Comparison of ENCODE assay signal across 9 cellular contexts in the genomic region with DNA sequence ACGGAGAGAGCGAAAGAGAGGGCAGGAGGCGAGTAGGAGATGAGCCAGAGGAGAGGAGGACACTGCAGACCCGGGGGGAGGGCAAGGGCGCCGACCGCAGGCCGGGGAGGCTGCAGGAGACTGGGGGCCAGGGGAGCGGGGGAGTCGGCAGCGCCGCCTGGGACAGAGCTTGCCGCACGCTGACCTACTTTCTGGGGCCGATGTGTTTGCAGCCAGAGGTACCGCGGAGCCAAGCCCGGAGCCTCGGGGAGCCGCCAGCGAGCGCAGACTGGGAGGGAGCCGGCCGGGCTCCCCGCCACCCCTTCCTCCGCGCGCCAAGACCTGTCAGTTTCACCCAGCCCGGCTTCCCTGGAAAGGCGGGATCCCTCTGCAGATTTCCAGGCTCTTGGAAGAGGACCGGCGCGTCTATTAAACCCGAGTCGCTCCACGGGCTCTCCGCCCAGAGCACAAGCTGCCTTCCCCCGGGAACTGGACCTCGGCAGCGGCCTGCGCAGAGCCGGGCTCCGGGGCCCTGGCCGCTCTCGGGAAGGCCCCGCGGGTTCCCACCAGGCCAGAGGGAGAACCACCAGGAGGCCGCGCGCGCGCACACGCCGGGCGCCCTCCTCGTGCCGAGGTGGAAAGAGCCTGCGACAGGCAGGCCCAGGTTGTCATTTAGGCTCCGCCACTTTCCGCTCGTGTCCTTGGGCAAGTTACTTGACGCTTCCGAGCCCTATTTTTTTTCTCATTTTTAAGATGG.
A peak's percentile ranks its signal among the peaks of the same experiment; 100 is the strongest.
DNase-seq lines count a peak whose midpoint lies in the region; ATAC-seq, FAIRE-seq and TF ChIP-seq lines count a peak whose summit lies in the region.
"Had no signal": no experiment of that assay in that cellular context is flagged by ENCODE, and none has a peak within 500 bp of the region (broad histone marks: within the 10 kb centered on the region; RNA-seq: fewer than 3 reads in every experiment).

No MANE protein-coding gene starts in this region.

- peak overlapping the region; percentile 8 for H2AFZ ChIP-seq in endothelial cell of umbilical vein (ENCODE audit: low read depth, low read length)

- peak; percentile 28 for DNase-seq in activated naive CD4-positive, alpha-beta T cell treated with anti-CD3 and anti-CD28 coated beads, Interleukin-2, amount 10 ng/mL, durations not matched to agents 7 days and 5 days
- DNase-seq in activated naive CD4-positive, alpha-beta T cell (lab: John Stamatoyannopoulos, UW) = no peak
- DNase-seq in T-helper 17 cell = no peak
- DNase-seq in endothelial cell of umbilical vein (ENCODE audit: low read depth, low spot score) = peak; percentile 59
- peak; percentile 67 for DNase-seq in lung microvascular endothelial cell (ENCODE audit: low read depth in 2 of 2)
- peak; percentile 59 for DNase-seq in stomach

- no peaks in the 10 kb centered on the region for H4K20me1 ChIP-seq in endothelial cell of umbilical vein (replicated peaks; ENCODE audit: control insufficient read depth, extremely low read depth, insufficient read depth, low read length)

- peak overlapping the region; percentile 98 for H3K27ac ChIP-seq in endothelial cell of umbilical vein (ENCODE audit: insufficient read depth, low read depth, low read length)
- H3K27ac ChIP-seq in stomach = peak overlapping the region; percentile 63 to 84 (median 73)

- peaks cover 6% of the 10 kb centered on the region for H3K79me2 ChIP-seq in endothelial cell of umbilical vein (ENCODE audit: control insufficient read depth, insufficient read depth, low read length)

- TF ChIP-seq CTCF in endothelial cell of umbilical vein (IDR thresholded peaks at IDR 0.05; ENCODE audit: extremely low read depth in 1 of 2, insufficient read depth in 1 of 2, low read depth in 1 of 2, low read length in 2 of 2) (peak; percentile 6 to 15), stomach (IDR thresholded peaks at IDR 0.05) (no peak)

- no peaks in the 10 kb centered on the region for H3K36me3 Mint-ChIP-seq in activated naive CD4-positive, alpha-beta T cell treated with anti-CD3 and anti-CD28 coated beads, Interleukin-2, amount 10 ng/mL, durations not matched to agents 7 days and 5 days
- H3K36me3 Mint-ChIP-seq in T-helper 17 cell (ENCODE audit: low read depth) = peaks cover 15% of the 10 kb centered on the region

- H3K9me3 ChIP-seq in T-helper 17 cell (ENCODE audit: control insufficient read depth, low read length, poor library complexity, severe bottlenecking) (no peaks in the 10 kb centered on the region), endothelial cell of umbilical vein (replicated peaks; ENCODE audit: control insufficient read depth, insufficient read depth, low read length) (no peaks in the 10 kb centered on the region), stomach (no peaks in the 10 kb centered on the region)

- peaks cover 8% of the 10 kb centered on the region for H3K4me1 Mint-ChIP-seq in activated naive CD4-positive, alpha-beta T cell treated with anti-CD3 and anti-CD28 coated beads, Interleukin-2, amount 10 ng/mL, durations not matched to agents 7 days and 5 days
- H3K4me1 Mint-ChIP-seq in T-helper 17 cell = peaks cover 13% of the 10 kb centered on the region

- TSS peak; percentile 69 for BruUV-seq in endothelial cell of umbilical vein (replicated peaks; lab: Mats Ljungman, UMichigan)

- no peaks in the 10 kb centered on the region for H3K9me1 ChIP-seq in endothelial cell of umbilical vein (replicated peaks; ENCODE audit: control insufficient read depth, extremely low read depth, insufficient read depth, low read length)

- WGBS in stomach, 5 donors = 1 to 2% (median 2%) methylated on average over 29 to 63 of the region's 63 CpGs

- no peaks in the 10 kb centered on the region for H3K27me3 ChIP-seq in endothelial cell of umbilical vein (ENCODE audit: control insufficient read depth in 2 of 2, insufficient read depth in 2 of 2, low read length in 2 of 2)
- H3K27me3 ChIP-seq in stomach = peaks cover 0 to 35% (median 8%) of the 10 kb centered on the region in 3 donors

- H3K4me3 ChIP-seq in endothelial cell of umbilical vein (replicated peaks in 1 of 3; ENCODE audit: insufficient read depth in 1 of 3, low read depth in 1 of 3, low read length in 3 of 3) (peak overlapping the region; percentile 42 to 86 (median 63)), stomach (peak overlapping the region; percentile 41 to 57 (median 50))

- POLR2A ChIA-PET in endothelial cell of umbilical vein (lab: Charles Lee) = interaction anchor here (1.4 kb wide), 1 partner anchor 61 kb away, joined by 4 read pairs; no protein-coding TSS in a partner anchor

- TF ChIP-seq POLR2A in endothelial cell of umbilical vein (IDR thresholded peaks at IDR 0.05; ENCODE audit: low read depth, low read length) (peak; percentile 83), stomach (IDR thresholded peaks at IDR 0.05) (no peak)

- no peak overlapping the region for H3K27ac Mint-ChIP-seq in activated naive CD4-positive, alpha-beta T cell treated with anti-CD3 and anti-CD28 coated beads, Interleukin-2, amount 10 ng/mL, durations not matched to agents 7 days and 5 days
- H3K27ac Mint-ChIP-seq in T-helper 17 cell = no peak overlapping the region

- H3K36me3 ChIP-seq in endothelial cell of umbilical vein (ENCODE audit: control insufficient read depth in 2 of 2, extremely low read depth in 1 of 2, insufficient read depth in 2 of 2, low read length in 2 of 2) (no peaks in the 10 kb centered on the region), stomach (no peaks in the 10 kb centered on the region)

- intact Hi-C loops in endothelial cell of umbilical vein (cut with micrococcal nuclease) = loop anchor here (1.0 to 10.0 kb wide), 3 partner anchors 61 to 583 kb away; no protein-coding TSS in a partner anchor
- intact Hi-C loops in stomach (cut with DNase I; ENCODE audit: low total_unique reads) = no loop called here

- no peak for TF ChIP-seq EP300 in stomach (IDR thresholded peaks at IDR 0.05)

- CTCF ChIA-PET in activated naive CD4-positive, alpha-beta T cell treated with anti-CD3 and anti-CD28 coated beads, Interleukin-2, amount 10 ng/mL, durations not matched to agents 7 days and 5 days (lab: Charles Lee) = no interaction called here
- CTCF ChIA-PET in endothelial cell of umbilical vein (lab: Charles Lee) = interaction anchor here (0.7 to 3.4 kb wide), 5 partner anchors 8 to 104 kb away, joined by 3 to 29 read pairs (median 6); a partner anchor contains a TSS

- H3K4me3 Mint-ChIP-seq in activated naive CD4-positive, alpha-beta T cell treated with anti-CD3 and anti-CD28 coated beads, Interleukin-2, amount 10 ng/mL, durations not matched to agents 7 days and 5 days = peak overlapping the region; percentile 58
- peak overlapping the region; percentile 86 for H3K4me3 Mint-ChIP-seq in T-helper 17 cell

- H3K9me3 Mint-ChIP-seq in activated naive CD4-positive, alpha-beta T cell treated with anti-CD3 and anti-CD28 coated beads, Interleukin-2, amount 10 ng/mL, durations not matched to agents 7 days and 5 days = no peaks in the 10 kb centered on the region

- peak overlapping the region; percentile 94 for H3K9ac ChIP-seq in endothelial cell of umbilical vein (replicated peaks; ENCODE audit: extremely low read depth, insufficient read depth, low read length)

- peaks cover 69% of the 10 kb centered on the region for H3K27me3 Mint-ChIP-seq in activated naive CD4-positive, alpha-beta T cell treated with anti-CD3 and anti-CD28 coated beads, Interleukin-2, amount 10 ng/mL, durations not matched to agents 7 days and 5 days
- H3K27me3 Mint-ChIP-seq in T-helper 17 cell = peaks cover 55% of the 10 kb centered on the region

- H3K4me2 ChIP-seq in endothelial cell of umbilical vein (ENCODE audit: insufficient read depth, low read length) = peak overlapping the region; percentile 95

- ATAC-seq in T-helper 17 cell = peak; percentile 57
- no peak for ATAC-seq in GM18907 (IDR thresholded peaks at IDR 0.05; ENCODE audit: unreplicated experiment)
- no peak for ATAC-seq in HG03045 (IDR thresholded peaks at IDR 0.05; ENCODE audit: unreplicated experiment)

- peaks cover 30% of the 10 kb centered on the region for H3K4me1 ChIP-seq in endothelial cell of umbilical vein (ENCODE audit: control insufficient read depth, extremely low read depth, insufficient read depth, low read length)
- peaks cover 10 to 19% (median 16%) of the 10 kb centered on the region in 4 donors for H3K4me1 ChIP-seq in stomach

- no peak for FAIRE-seq in endothelial cell of umbilical vein (lab: Jason Lieb, UNC)
- FAIRE-seq: endometrium had no signal

- dilution Hi-C loops in endothelial cell of umbilical vein (cut with MboI; ENCODE audit: extremely low pct_ligation_motif_present, low sequenced_read_pairs) = no loop called here

TF ChIP-seq in endothelial cell of umbilical vein, 7 proteins besides CTCF, POLR2A, EP300 and RAD21:
- TF ChIP-seq FOS (IDR thresholded peaks at IDR 0.05; ENCODE audit: borderline replicate concordance, insufficient read depth, low read length) (no peak), POLR2AphosphoS5 (IDR thresholded peaks at IDR 0.05; ENCODE audit: insufficient read depth, low read depth, low read length) (peak; percentile 73)

Comparison
In these comparisons a context has a peak if more than half of its experiments do, and no peak if none do; other contexts are left out.
1. DNase-seq: peak in activated naive CD4-positive, alpha-beta T cell treated with anti-CD3 and anti-CD28 coated beads, Interleukin-2, amount 10 ng/mL, durations not matched to agents 7 days and 5 days (single experiment), endothelial cell of umbilical vein (single experiment), lung microvascular endothelial cell (2 of 2) and stomach (single experiment); none in activated naive CD4-positive, alpha-beta T cell (0 of 4) and T-helper 17 cell (0 of 3).
2. CTCF ChIP-seq: peak in endothelial cell of umbilical vein (2 of 2); none in stomach (0 of 7).